15 cellular contexts compared by ENCODE assay signal in genomic region chr6:11925805-11926204, GRCh38.
"Had no signal": no experiment of that assay in that cellular context is flagged by ENCODE, and none has a peak within 500 bp of the region (broad histone marks: within the 10 kb centered on the region; RNA-seq: fewer than 3 reads in every experiment).

No MANE protein-coding gene starts in this region.

- ATAC-seq: foreskin keratinocyte; naive thymus-derived CD4-positive, alpha-beta T cell had no signal

- H3K9me3 Mint-ChIP-seq: naive thymus-derived CD4-positive, alpha-beta T cell; nephron progenitor cell had no signal

- H3K27me3 ChIP-seq: colonic mucosa, foreskin keratinocyte, hepatocyte, right atrium auricular region, tibial artery, upper lobe of left lung, uterus had no signal

- H3K36me3 ChIP-seq: colonic mucosa, right atrium auricular region, tibial artery, upper lobe of left lung, uterus had no signal

- H3K4me1 ChIP-seq: colonic mucosa, right atrium auricular region, upper lobe of left lung, uterus had no signal

- H3K36me3 Mint-ChIP-seq: naive thymus-derived CD4-positive, alpha-beta T cell had no signal

- H3K9me3 ChIP-seq: colonic mucosa, right atrium auricular region, tibial artery, upper lobe of left lung, uterus had no signal

- H3K4me3 ChIP-seq: colonic mucosa, hepatocyte, right atrium auricular region, tibial artery, upper lobe of left lung, uterus had no signal

- H3K4me3 Mint-ChIP-seq: naive thymus-derived CD4-positive, alpha-beta T cell; nephron progenitor cell had no signal

- H3K27ac ChIP-seq: colonic mucosa, foreskin keratinocyte, hepatocyte, right atrium auricular region, tibial artery, upper lobe of left lung, uterus had no signal

- DNase-seq: colonic mucosa; dermis blood vessel endothelial cell; erythroblast; foreskin keratinocyte; kidney glomerular epithelial cell; naive thymus-derived CD4-positive, alpha-beta T cell; nephron progenitor cell; small intestine; stimulated activated CD4-positive, alpha-beta T cell treated with anti-CD3 and anti-CD28 coated beads, Interleukin-12 subunit alpha, Interleukin-12 subunit beta, amount 100 ng/mL, for 4 hours; stimulated activated naive CD4-positive, alpha-beta T cell treated with Interleukin-2 at 50 U/mL for 16 hours; tibial artery; uterus had no signal

- H3K27ac Mint-ChIP-seq: nephron progenitor cell had no signal
